23 cellular contexts compared by ENCODE assay signal in genomic region chr7:139600306-139600705, GRCh38.
DNase-seq lines count a peak whose midpoint lies in the region; ATAC-seq and TF ChIP-seq lines count a peak whose summit lies in the region.
"Had no signal": no experiment of that assay in that cellular context is flagged by ENCODE, and none has a peak within 500 bp of the region (broad histone marks: within the 10 kb centered on the region; RNA-seq: fewer than 3 reads in every experiment).

No MANE protein-coding gene starts in this region.

- H3K79me2 ChIP-seq in PC-9 (ENCODE audit: low read depth) = no peaks in the 10 kb centered on the region

- H2AFZ ChIP-seq in PC-9 = no peak overlapping the region

- H3K36me3 ChIP-seq in right atrium auricular region (peaks cover 75% of the 10 kb centered on the region), PC-9 (ENCODE audit: low read depth) (0 out of 2 replicates have a peak, but pooled peaks cover 8% of the 10 kb centered on the region)

- intact Hi-C loops in cardiac septum (cut with DNase I) = loop anchor here (5.0 kb wide), 1 partner anchor 402 kb away; no protein-coding TSS in a partner anchor
- intact Hi-C loops in PC-9 (cut with micrococcal nuclease; ENCODE audit: unreplicated experiment) = no loop called here
- intact Hi-C loops in natural killer cell (cut with micrococcal nuclease) = no loop called here

- no peak overlapping the region for H3K4me3 Mint-ChIP-seq in WTC11
- H3K4me3 Mint-ChIP-seq in type B pancreatic cell = no peak overlapping the region
- no peak overlapping the region for H3K4me3 Mint-ChIP-seq in natural killer cell
- H3K4me3 Mint-ChIP-seq: CD4-positive, CD25-positive, alpha-beta regulatory T cell; H9; HFFc6 had no signal

- H3K4me2 ChIP-seq in PC-9 = no peak overlapping the region
- H3K4me2 ChIP-seq: BLaER1 had no signal

- H3F3A ChIP-seq in PC-9 (ENCODE audit: insufficient read depth, low read depth) = 0 out of 2 replicates have a peak, but pooled peaks cover 5% of the 10 kb centered on the region

- TF ChIP-seq CTCF in right atrium auricular region (IDR thresholded peaks at IDR 0.05) = no peak
- no peak for TF ChIP-seq CTCF in WTC11 (IDR thresholded peaks at IDR 0.05)
- TF ChIP-seq CTCF in type B pancreatic cell (conservative IDR thresholded peaks at IDR 0.05) = no peak
- no peak for TF ChIP-seq CTCF in PC-9 (conservative IDR thresholded peaks at IDR 0.05)
- no peak for TF ChIP-seq CTCF in natural killer cell (IDR thresholded peaks at IDR 0.05)

- ATAC-seq in WTC11 = peak; percentile 48; the same call in 1 of the 2 replicates
- ATAC-seq in left lobe of liver = no peak
- ATAC-seq in natural killer cell = no peak
- ATAC-seq: PC-3, Right ventricle myocardium inferior had no signal

- POLR2A ChIA-PET in WTC11 (lab: Charles Lee) = interaction anchor here (0.6 kb wide), 1 partner anchor 102 kb away, joined by 3 read pairs; no protein-coding TSS in a partner anchor
- POLR2A ChIA-PET in PC-9 (lab: Charles Lee; ENCODE audit: unreplicated experiment) = no interaction called here

- no peak overlapping the region for H3K4me3 ChIP-seq in right atrium auricular region
- H3K4me3 ChIP-seq in PC-9 = no peak overlapping the region
- H3K4me3 ChIP-seq: BLaER1, SJSA1 had no signal

- H3K27me3 Mint-ChIP-seq in WTC11 (ENCODE audit: low read depth) (no peaks in the 10 kb centered on the region), type B pancreatic cell (no peaks in the 10 kb centered on the region), natural killer cell (ENCODE audit: low read depth in 2 of 2) (no peaks in the 10 kb centered on the region)
- H3K27me3 Mint-ChIP-seq: CD4-positive, CD25-positive, alpha-beta regulatory T cell had no signal

- H4K20me1 ChIP-seq in PC-9 (ENCODE audit: insufficient read depth) = no peaks in the 10 kb centered on the region; the same call in 1 of the 2 replicates
- H4K20me1 ChIP-seq: BLaER1 had no signal

- H3K4me1 Mint-ChIP-seq in WTC11 (no peaks in the 10 kb centered on the region), type B pancreatic cell (ENCODE audit: unreplicated experiment) (peaks cover 3% of the 10 kb centered on the region), natural killer cell (no peaks in the 10 kb centered on the region)
- H3K4me1 Mint-ChIP-seq: CD4-positive, CD25-positive, alpha-beta regulatory T cell; H9 had no signal

- H3K27ac Mint-ChIP-seq in WTC11 (no peak overlapping the region), type B pancreatic cell (peak overlapping the region; percentile 62), natural killer cell (peak overlapping the region in 1 of 2 donors; percentile 18)
- H3K27ac Mint-ChIP-seq: CD4-positive, CD25-positive, alpha-beta regulatory T cell; H9; HFFc6 had no signal

- H3K9me3 ChIP-seq in right atrium auricular region (no peaks in the 10 kb centered on the region), PC-9 (ENCODE audit: insufficient read depth, low read depth) (no peaks in the 10 kb centered on the region)
- H3K9me3 ChIP-seq: BLaER1, SJSA1 had no signal

- CTCF ChIA-PET in WTC11 (lab: Charles Lee) = interaction anchor here (1.1 to 3.2 kb wide), 4 partner anchors 13 to 100 kb away, joined by 3 to 37 read pairs (median 26); no protein-coding TSS in a partner anchor
- CTCF ChIA-PET in PC-9 (lab: Charles Lee) = no interaction called here

- no peaks in the 10 kb centered on the region for H3K27me3 ChIP-seq in right atrium auricular region
- H3K27me3 ChIP-seq in PC-9 (ENCODE audit: insufficient read depth, low read depth) = no peaks in the 10 kb centered on the region
- H3K27me3 ChIP-seq: BLaER1, SJSA1 had no signal

- peaks cover 0 to 12% of the 10 kb centered on the region in 2 donors for H3K4me1 ChIP-seq in right atrium auricular region
- peaks cover 15% of the 10 kb centered on the region for H3K4me1 ChIP-seq in PC-9 (replicated peaks; ENCODE audit: insufficient read depth)
- H3K4me1 ChIP-seq: SJSA1 had no signal

- H3K9me3 Mint-ChIP-seq in WTC11 (no peaks in the 10 kb centered on the region), type B pancreatic cell (no peaks in the 10 kb centered on the region), natural killer cell (no peaks in the 10 kb centered on the region)
- H3K9me3 Mint-ChIP-seq: CD4-positive, CD25-positive, alpha-beta regulatory T cell; H9; HFFc6 had no signal

- H3K27ac ChIP-seq in right atrium auricular region (no peak overlapping the region), PC-9 (no peak overlapping the region)
- H3K27ac ChIP-seq: BLaER1, HL-60, SJSA1 had no signal

- peak; percentile 40 for DNase-seq in right atrium auricular region (ENCODE audit: low spot score)
- DNase-seq in cardiac septum (ENCODE audit: low spot score) = no peak
- no peak for DNase-seq in WTC11 (ENCODE audit: low spot score)
- peak; percentile 19 for DNase-seq in left lobe of liver (ENCODE audit: low spot score)
- DNase-seq in type B pancreatic cell (ENCODE audit: extremely low spot score, unreplicated experiment) = no peak
- no peak for DNase-seq in PC-9
- no peak for DNase-seq in natural killer cell
- no peak for DNase-seq in NCI-H1092 treated with DMSO at 0.1 percent for 48 hours (lab: John Stamatoyannopoulos, UW)
- DNase-seq: CD4-positive, CD25-positive, alpha-beta regulatory T cell; DMS153; DND-41; H9; HFFc6; Kasumi-1; NCI-H2029; NCI-H446; NCI-H524 treated with DMSO at 0.1 percent for 48 hours; NCI-H774; PC-3 had no signal

- no TSS peak for BruUV-seq in PC-9 (replicated peaks; lab: Mats Ljungman, UMichigan)

- peaks cover 7% of the 10 kb centered on the region; the same call in 1 of the 2 replicates for H3K36me3 Mint-ChIP-seq in WTC11
- H3K36me3 Mint-ChIP-seq in type B pancreatic cell = peaks cover 24% of the 10 kb centered on the region
- H3K36me3 Mint-ChIP-seq in natural killer cell = peaks cover 31% of the 10 kb centered on the region

- H3K9me2 ChIP-seq in PC-9 (ENCODE audit: insufficient read depth) = no peaks in the 10 kb centered on the region

TF ChIP-seq in WTC11, 78 proteins besides CTCF, POLR2A, EP300 and RAD21 (continues in another document):
- no peak for TF ChIP-seq TEAD4 (CRISPR knock-in tag; IDR thresholded peaks at IDR 0.05)
- no peak for TF ChIP-seq FOXJ3 (CRISPR knock-in tag; IDR thresholded peaks at IDR 0.05; ENCODE audit: borderline replicate concordance)
- no peak for TF ChIP-seq ZNF671 (CRISPR knock-in tag; IDR thresholded peaks at IDR 0.05)
- TF ChIP-seq AFF4 (CRISPR knock-in tag; IDR thresholded peaks at IDR 0.05; ENCODE audit: borderline replicate concordance) = no peak
- TF ChIP-seq USF1 (CRISPR knock-in tag; IDR thresholded peaks at IDR 0.05) = peak; percentile 76

Comparison
In these comparisons a context has a peak if more than half of its experiments do, and no peak if none do; other contexts are left out.
1. DNase-seq: peak in right atrium auricular region (single experiment) and left lobe of liver (single experiment); none in cardiac septum (single experiment), WTC11 (single experiment), type B pancreatic cell (single experiment), PC-9 (0 of 2), natural killer cell (single experiment) and NCI-H1092 treated with DMSO at 0.1 percent for 48 hours (single experiment).